Comparison of ENCODE assay signal across 8 cellular contexts in genomic region chr14:24092960-24093900, GRCh38. TPM values are rescaled to one million over a fixed set of nuclear protein-coding genes. Genes with fewer than 3 reads are reported as not detected.
DNase-seq lines count a peak whose midpoint lies in the region; ATAC-seq lines count a peak whose summit lies in the region.

No MANE protein-coding gene starts in this region.

- H3K9ac ChIP-seq in HUES64 (ENCODE audit: low read depth, low read length) (peak overlapping the region; percentile 52), iPS-20b (ENCODE audit: low read depth, low read length) (peak overlapping the region; percentile 87)

- H3K4me1 Mint-ChIP-seq in stimulated activated memory B cell treated with anti-CD40 and anti-IgM and Interleukin-4, amounts not matched to agents 10 μg/mL and 1 μg/mL and 100 μg/mL, for 72 hours, result peaks cover 39% of the 10 kb centered on the region

- H3K27me3 Mint-ChIP-seq in stimulated activated memory B cell treated with anti-CD40 and anti-IgM and Interleukin-4, amounts not matched to agents 10 μg/mL and 1 μg/mL and 100 μg/mL, for 72 hours, result no peaks in the 10 kb centered on the region

- peak overlapping the region; percentile 72 to 95 for H3K27ac Mint-ChIP-seq in activated naive CD4-positive, alpha-beta T cell treated with anti-CD3 and anti-CD28 coated beads, Interleukin-2, amount 50 U/mL, for 72 hours
- peak overlapping the region; percentile 97 for H3K27ac Mint-ChIP-seq in stimulated activated memory B cell treated with anti-CD40 and anti-IgM and Interleukin-4, amounts not matched to agents 10 μg/mL and 1 μg/mL and 100 μg/mL, for 72 hours

- peak overlapping the region; percentile 77; the same call in 1 of the 2 replicates for H3K27ac ChIP-seq in HUES64 (ENCODE audit: low read depth, low read length)
- H3K27ac ChIP-seq in iPS-20b (ENCODE audit: low read length), result peak overlapping the region; percentile 93

- H3K4me3 ChIP-seq in HUES64 (ENCODE audit: low read length), result peak overlapping the region; percentile 24
- peak overlapping the region; percentile 56; the same call in 1 of the 2 replicates for H3K4me3 ChIP-seq in iPS-20b (ENCODE audit: low read length)

- no peak for ATAC-seq in activated naive CD4-positive, alpha-beta T cell treated with anti-CD3 and anti-CD28 coated beads, Interleukin-2, amount 50 U/mL, for 72 hours
- no peak for ATAC-seq in stimulated activated memory B cell treated with anti-CD40 and anti-IgM and Interleukin-4, amounts not matched to agents 10 μg/mL and 1 μg/mL and 100 μg/mL, for 72 hours
- ATAC-seq in GM21423 (IDR thresholded peaks at IDR 0.05; ENCODE audit: unreplicated experiment), result no peak
- no peak for ATAC-seq in GM21825 (IDR thresholded peaks at IDR 0.05; ENCODE audit: unreplicated experiment)

- no peaks in the 10 kb centered on the region for H3K9me3 ChIP-seq in HUES64 (ENCODE audit: insufficient read depth, low read depth, low read length)
- H3K9me3 ChIP-seq in iPS-20b (ENCODE audit: insufficient read depth, low read depth, low read length), result no peaks in the 10 kb centered on the region

- H3K36me3 ChIP-seq in HUES64 (ENCODE audit: insufficient read depth, low read length), result peaks cover 5% of the 10 kb centered on the region
- peaks cover 14% of the 10 kb centered on the region for H3K36me3 ChIP-seq in iPS-20b (ENCODE audit: insufficient read depth, low read depth, low read length)

- H3K9me3 Mint-ChIP-seq in activated naive CD4-positive, alpha-beta T cell treated with anti-CD3 and anti-CD28 coated beads, Interleukin-2, amount 50 U/mL, for 72 hours, result no peaks in the 10 kb centered on the region
- H3K9me3 Mint-ChIP-seq in stimulated activated memory B cell treated with anti-CD40 and anti-IgM and Interleukin-4, amounts not matched to agents 10 μg/mL and 1 μg/mL and 100 μg/mL, for 72 hours, result no peaks in the 10 kb centered on the region

- peaks cover 21 to 24% of the 10 kb centered on the region in 2 donors for H3K36me3 Mint-ChIP-seq in activated naive CD4-positive, alpha-beta T cell treated with anti-CD3 and anti-CD28 coated beads, Interleukin-2, amount 50 U/mL, for 72 hours
- peaks cover 4% of the 10 kb centered on the region for H3K36me3 Mint-ChIP-seq in stimulated activated memory B cell treated with anti-CD40 and anti-IgM and Interleukin-4, amounts not matched to agents 10 μg/mL and 1 μg/mL and 100 μg/mL, for 72 hours

- 83% methylated on average over 20 of the region's 20 CpGs for WGBS in HUES64

- H3K4me1 ChIP-seq in HUES64 (ENCODE audit: insufficient read depth, low read length) (peaks cover 14% of the 10 kb centered on the region), iPS-20b (ENCODE audit: insufficient read depth, low read length) (peaks cover 8% of the 10 kb centered on the region; the same call in 1 of the 2 replicates)

- no peak for DNase-seq in activated naive CD4-positive, alpha-beta T cell treated with anti-CD3 and anti-CD28 coated beads, Interleukin-2, amount 50 U/mL, for 72 hours (ENCODE audit: low spot score in 2 of 2)
- no peak for DNase-seq in activated effector memory CD4-positive, alpha-beta T cell treated with Interleukin-2 at 50 U/mL for 16 hours
- no peak for DNase-seq in stimulated activated CD8-positive, alpha-beta memory T cell treated with anti-CD3 and anti-CD28 coated beads, Interleukin-4, amount 100 ng/mL, for 48 hours

- peak overlapping the region; percentile 96 for H3K4me3 Mint-ChIP-seq in stimulated activated memory B cell treated with anti-CD40 and anti-IgM and Interleukin-4, amounts not matched to agents 10 μg/mL and 1 μg/mL and 100 μg/mL, for 72 hours

- H3K27me3 ChIP-seq in HUES64 (ENCODE audit: insufficient read depth, low read length) (peaks cover 6% of the 10 kb centered on the region), iPS-20b (ENCODE audit: insufficient read depth, low read length) (peaks cover 8% of the 10 kb centered on the region)

RNA-seq across cellular contexts. Expression of gene PCK2, which starts 0.9 kb away (rescaled TPM):
- 18.8 TPM for polyA plus RNA-seq in HUES64 (2013, experiment 1 of 2)
- 24.5 TPM for polyA plus RNA-seq in HUES64 (2013, experiment 2 of 2)
- 10 to 100 TPM; 40.9 to 89.2 TPM for total RNA-seq in activated naive CD4-positive, alpha-beta T cell treated with anti-CD3 and anti-CD28 coated beads, Interleukin-2, amount 50 U/mL, for 72 hours

RNA-seq across cellular contexts. Expression of gene DCAF11, which starts 21.3 kb away (rescaled TPM):
- 36.6 TPM for polyA plus RNA-seq in HUES64 (2013, experiment 1 of 2)
- 41.0 TPM for polyA plus RNA-seq in HUES64 (2013, experiment 2 of 2)
- 100 to 1,000 TPM in 1 of 2 donors, 10 to 100 TPM in 1; 66.7 to 146 TPM for total RNA-seq in activated naive CD4-positive, alpha-beta T cell treated with anti-CD3 and anti-CD28 coated beads, Interleukin-2, amount 50 U/mL, for 72 hours

RNA-seq across cellular contexts. Expression of gene NRL, which starts 21.5 kb away (rescaled TPM):
- polyA plus RNA-seq in HUES64 (2013, experiment 1 of 2), result 1.2 TPM
- 0.63 TPM for polyA plus RNA-seq in HUES64 (2013, experiment 2 of 2)
- total RNA-seq in activated naive CD4-positive, alpha-beta T cell treated with anti-CD3 and anti-CD28 coated beads, Interleukin-2, amount 50 U/mL, for 72 hours, result 1 to 10 TPM; 2.9 to 4.8 TPM

RNA-seq across cellular contexts. Expression of gene CPNE6, which starts 21.9 kb away (rescaled TPM):
- not detected for polyA plus RNA-seq in HUES64 (2013, experiment 1 of 2)
- polyA plus RNA-seq in HUES64 (2013, experiment 2 of 2), result not detected
- total RNA-seq in activated naive CD4-positive, alpha-beta T cell treated with anti-CD3 and anti-CD28 coated beads, Interleukin-2, amount 50 U/mL, for 72 hours, result under 1 TPM in 1 of 2 donors, not detected in 1; 0.14 TPM

RNA-seq across cellular contexts. Expression of gene FITM1, which starts 37.2 kb away (rescaled TPM):
- not detected for polyA plus RNA-seq in HUES64 (2013, experiment 1 of 2)
- not detected for polyA plus RNA-seq in HUES64 (2013, experiment 2 of 2)
- 1 to 10 TPM in 1 of 2 donors, under 1 TPM in 1; 0.49 to 2.2 TPM for total RNA-seq in activated naive CD4-positive, alpha-beta T cell treated with anti-CD3 and anti-CD28 coated beads, Interleukin-2, amount 50 U/mL, for 72 hours
